Comparison of ENCODE assay signal across 32 cellular contexts in the genomic region with DNA sequence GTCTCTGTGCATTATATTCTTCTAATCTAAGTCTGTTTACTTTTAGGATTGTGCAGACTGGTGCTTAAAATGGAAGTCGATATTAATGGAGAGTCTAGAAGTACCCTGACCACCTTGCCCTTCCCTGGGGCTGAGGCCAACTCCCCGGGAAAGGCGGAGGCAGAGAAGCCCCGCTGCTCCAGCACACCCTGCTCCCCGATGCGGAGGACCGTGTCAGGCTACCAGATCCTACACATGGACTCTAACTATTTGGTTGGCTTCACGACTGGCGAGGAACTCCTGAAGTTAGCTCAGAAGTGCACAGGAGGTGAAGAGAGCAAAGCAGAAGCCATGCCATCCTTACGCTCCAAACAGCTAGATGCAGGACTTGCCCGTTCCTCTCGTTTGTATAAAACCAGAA. TPM values are rescaled to one million over a fixed set of nuclear protein-coding genes. Genes with fewer than 3 reads are reported as not detected.
DNase-seq lines count a peak whose midpoint lies in the region; TF ChIP-seq lines count a peak whose summit lies in the region.
"Had no signal": no experiment of that assay in that cellular context is flagged by ENCODE, and none has a peak within 500 bp of the region (broad histone marks: within the 10 kb centered on the region; RNA-seq: fewer than 3 reads in every experiment).

No MANE protein-coding gene starts in this region.

- WGBS in neuronal stem cell (ENCODE audit: extremely low coverage in 2 of 2, insufficient read length in 2 of 2, insufficient replicate concordance in 1 of 2), 2 donors = no CpG with 5 or more reads among the region's 12 CpGs
- no CpG with 5 or more reads among the region's 12 CpGs for WGBS in trophoblast cell (ENCODE audit: extremely low coverage, insufficient coverage, insufficient read length)
- 93 to 99% (median 97%) methylated on average over 12 of the region's 12 CpGs for WGBS in spleen, 5 donors

- H3K4ac ChIP-seq in neuronal stem cell (ENCODE audit: low read length) (peak overlapping the region; percentile 26), trophoblast cell (ENCODE audit: low read depth, low read length) (peak overlapping the region; percentile 75)

- H3K36me3 ChIP-seq in neuronal stem cell (replicated peaks in 1 of 2; ENCODE audit: control insufficient read depth in 2 of 2, insufficient read depth in 2 of 2, low read length in 2 of 2) = peaks cover 6 to 77% of the 10 kb centered on the region in 2 donors
- peaks cover 9 to 18% of the 10 kb centered on the region in 2 experiments for H3K36me3 ChIP-seq in trophoblast cell (ENCODE audit: control insufficient read depth in 1 of 2, insufficient read depth in 2 of 2, low read length in 2 of 2)
- H3K36me3 ChIP-seq in spleen = peaks cover 0 to 27% (median 7%) of the 10 kb centered on the region in 6 donors

- no peak overlapping the region for H2AFZ ChIP-seq in neuronal stem cell (ENCODE audit: low read length)
- no peak overlapping the region for H2AFZ ChIP-seq in trophoblast cell (ENCODE audit: insufficient read depth, low read length, poor library complexity)

- H3K9me3 ChIP-seq in neuronal stem cell (replicated peaks in 1 of 2; ENCODE audit: control insufficient read depth in 2 of 2, insufficient read depth in 1 of 2, low read depth in 1 of 2, low read length in 2 of 2) (peaks cover 0 to 2% of the 10 kb centered on the region in 2 donors), trophoblast cell (ENCODE audit: insufficient read depth, low read depth, low read length) (no peaks in the 10 kb centered on the region), spleen (no peaks in the 10 kb centered on the region)
- H3K9me3 ChIP-seq: A549; BE2C; BLaER1; BLaER1 treated with 17β-estradiol and CSF1 and Interleukin-3, amounts not matched to agents 10 nM and 100 nM; Caco-2 had no signal

- DNase-seq in neuronal stem cell (ENCODE audit: low spot score) = no peak
- DNase-seq in trophoblast cell = no peak
- peak; percentile 56 for DNase-seq in spleen
- DNase-seq in DMS79 treated with DMSO at 0.1 percent for 48 hours (lab: John Stamatoyannopoulos, UW) = no peak
- DNase-seq in RPMI8226 = no peak
- no peak for DNase-seq in activated naive CD8-positive, alpha-beta T cell treated with anti-CD3 and anti-CD28 coated beads for 36 hours
- DNase-seq: 8988T; ACHN; AML-193; BE2C; C1 segment of cervical spinal cord; Caco-2; Calu3; CD4-positive, alpha-beta memory T cell; CD4-positive, alpha-beta T cell; CD4-positive, CD25-positive, alpha-beta regulatory T cell; CD8-positive, alpha-beta memory T cell; CD8-positive, alpha-beta T cell; COR-L47; DMS 273 treated with DMSO at 0.1 percent for 48 hours; DMS153; DMS53; DMS79; DND-41; EL had no signal

- no peak overlapping the region for H3K27ac Mint-ChIP-seq in activated naive CD8-positive, alpha-beta T cell treated with anti-CD3 and anti-CD28 coated beads for 36 hours
- H3K27ac Mint-ChIP-seq: B cell; CD14-positive monocyte; CD4-positive, alpha-beta memory T cell; CD4-positive, alpha-beta T cell; CD4-positive, CD25-positive, alpha-beta regulatory T cell; CD8-positive, alpha-beta T cell had no signal

- H3K4me2 ChIP-seq in neuronal stem cell (ENCODE audit: insufficient read depth, low read length, poor library complexity, severe bottlenecking) (no peak overlapping the region), trophoblast cell (ENCODE audit: low read length) (no peak overlapping the region)
- H3K4me2 ChIP-seq: A549; BLaER1; BLaER1 treated with 17β-estradiol and CSF1 and Interleukin-3, amounts not matched to agents 10 nM and 100 nM had no signal

- H3K14ac ChIP-seq in neuronal stem cell (ENCODE audit: low read length) (no peak overlapping the region), trophoblast cell (ENCODE audit: low read length) (no peak overlapping the region)

- no peak overlapping the region for H3K18ac ChIP-seq in neuronal stem cell (ENCODE audit: low read length)
- no peak overlapping the region for H3K18ac ChIP-seq in trophoblast cell (ENCODE audit: low read length)

- H3K27ac ChIP-seq in neuronal stem cell (replicated peaks; ENCODE audit: low read length) (no peak overlapping the region), trophoblast cell (ENCODE audit: low read depth, low read length) (no peak overlapping the region), spleen (no peak overlapping the region)
- H3K27ac ChIP-seq: 22Rv1; A549; BLaER1; BLaER1 treated with 17β-estradiol and CSF1 and Interleukin-3, amounts not matched to agents 10 nM and 100 nM; C4-2B had no signal

- no peak for TF ChIP-seq POLR2A in spleen (IDR thresholded peaks at IDR 0.05)

- no peaks in the 10 kb centered on the region for H3K27me3 Mint-ChIP-seq in activated naive CD8-positive, alpha-beta T cell treated with anti-CD3 and anti-CD28 coated beads for 36 hours
- H3K27me3 Mint-ChIP-seq: B cell; CD4-positive, alpha-beta memory T cell; CD4-positive, alpha-beta T cell; CD4-positive, CD25-positive, alpha-beta regulatory T cell; CD8-positive, alpha-beta memory T cell had no signal

- H3K79me1 ChIP-seq in neuronal stem cell (ENCODE audit: low read depth, low read length) (peaks cover 2% of the 10 kb centered on the region), trophoblast cell (ENCODE audit: low read length) (no peaks in the 10 kb centered on the region)

- no peak overlapping the region for H2BK5ac ChIP-seq in neuronal stem cell (ENCODE audit: low read length)
- no peak overlapping the region for H2BK5ac ChIP-seq in trophoblast cell (ENCODE audit: low read depth, low read length, poor library complexity)

- H3K4me3 ChIP-seq in neuronal stem cell (ENCODE audit: low read length in 2 of 2) (no peak overlapping the region), trophoblast cell (ENCODE audit: low read depth, low read length) (no peak overlapping the region), spleen (no peak overlapping the region)
- H3K4me3 ChIP-seq: A549; BLaER1; BLaER1 treated with 17β-estradiol and CSF1 and Interleukin-3, amounts not matched to agents 10 nM and 100 nM had no signal

- peaks cover 11% of the 10 kb centered on the region for H3K79me2 ChIP-seq in trophoblast cell (ENCODE audit: control insufficient read depth, insufficient read depth, low read length, poor library complexity)

- H2AK5ac ChIP-seq in neuronal stem cell (ENCODE audit: low read depth, low read length) (no peak overlapping the region), trophoblast cell (ENCODE audit: low read length) (no peak overlapping the region)

- no peak for TF ChIP-seq CTCF in spleen (IDR thresholded peaks at IDR 0.05 in 8 of 11, conservative IDR thresholded peaks at IDR 0.05 in 3 of 11)

- H2BK15ac ChIP-seq in neuronal stem cell (ENCODE audit: low read length) = no peak overlapping the region

- no peak overlapping the region for H2BK12ac ChIP-seq in neuronal stem cell (ENCODE audit: low read length)
- no peak overlapping the region for H2BK12ac ChIP-seq in trophoblast cell (ENCODE audit: low read length)

- H3K9me3 Mint-ChIP-seq in activated naive CD8-positive, alpha-beta T cell treated with anti-CD3 and anti-CD28 coated beads for 36 hours = no peaks in the 10 kb centered on the region
- H3K9me3 Mint-ChIP-seq: CD14-positive monocyte; CD4-positive, alpha-beta memory T cell; CD4-positive, alpha-beta T cell; CD4-positive, CD25-positive, alpha-beta regulatory T cell; CD8-positive, alpha-beta memory T cell; CD8-positive, alpha-beta T cell had no signal

- H3K9ac ChIP-seq in neuronal stem cell (ENCODE audit: low read depth, low read length, poor library complexity) (no peak overlapping the region), trophoblast cell (ENCODE audit: low read length) (no peak overlapping the region)
- H3K9ac ChIP-seq: BLaER1; BLaER1 treated with 17β-estradiol and CSF1 and Interleukin-3, amounts not matched to agents 10 nM and 100 nM had no signal

- intact Hi-C loops in spleen (cut with DNase I; ENCODE audit: low total_unique reads) = no loop called here

- H3K23ac ChIP-seq in neuronal stem cell (ENCODE audit: low read depth, low read length, poor library complexity) = no peak overlapping the region
- H3K23ac ChIP-seq in trophoblast cell (ENCODE audit: low read length) = no peak overlapping the region

- H2BK120ac ChIP-seq in neuronal stem cell (ENCODE audit: low read depth, low read length) (no peak overlapping the region), trophoblast cell (ENCODE audit: insufficient read depth, low read length, poor library complexity) (no peak overlapping the region)

- H4K91ac ChIP-seq in neuronal stem cell (ENCODE audit: low read depth, low read length, poor library complexity) (no peak overlapping the region), trophoblast cell (ENCODE audit: low read depth, low read length) (no peak overlapping the region)

- H3K27me3 ChIP-seq in neuronal stem cell (ENCODE audit: control insufficient read depth in 3 of 3, insufficient read depth in 3 of 3, low read depth in 1 of 3, low read length in 3 of 3) (no peaks in the 10 kb centered on the region), trophoblast cell (ENCODE audit: insufficient read depth, low read length) (no peaks in the 10 kb centered on the region), spleen (replicated peaks in 1 of 7) (no peaks in the 10 kb centered on the region)
- H3K27me3 ChIP-seq: BE2C; BLaER1; BLaER1 treated with 17β-estradiol and CSF1 and Interleukin-3, amounts not matched to agents 10 nM and 100 nM had no signal

- peaks cover 0 to 2% of the 10 kb centered on the region in 2 donors for H3K4me1 ChIP-seq in neuronal stem cell (ENCODE audit: control insufficient read depth in 2 of 2, insufficient read depth in 1 of 2, low read depth in 1 of 2, low read length in 2 of 2)
- H3K4me1 ChIP-seq in trophoblast cell (ENCODE audit: control insufficient read depth in 1 of 2, insufficient read depth in 2 of 2, low read length in 2 of 2) = peaks cover 3 to 6% of the 10 kb centered on the region in 2 experiments
- peaks cover 0 to 19% (median 11%) of the 10 kb centered on the region in 6 donors for H3K4me1 ChIP-seq in spleen
- H3K4me1 ChIP-seq: BLaER1 had no signal

- H4K8ac ChIP-seq in neuronal stem cell (ENCODE audit: low read depth, low read length) (no peak overlapping the region), trophoblast cell (ENCODE audit: low read depth, low read length) (no peak overlapping the region)

- H3K4me3 Mint-ChIP-seq in activated naive CD8-positive, alpha-beta T cell treated with anti-CD3 and anti-CD28 coated beads for 36 hours = no peak overlapping the region
- H3K4me3 Mint-ChIP-seq: B cell; CD14-positive monocyte; CD4-positive, alpha-beta memory T cell; CD4-positive, alpha-beta T cell; CD4-positive, CD25-positive, alpha-beta regulatory T cell; CD8-positive, alpha-beta memory T cell; CD8-positive, alpha-beta T cell had no signal

- peaks cover 10% of the 10 kb centered on the region for H3K36me3 Mint-ChIP-seq in activated naive CD8-positive, alpha-beta T cell treated with anti-CD3 and anti-CD28 coated beads for 36 hours

- H3K4me1 Mint-ChIP-seq in activated naive CD8-positive, alpha-beta T cell treated with anti-CD3 and anti-CD28 coated beads for 36 hours = peaks cover 2% of the 10 kb centered on the region

- H4K12ac ChIP-seq in trophoblast cell (ENCODE audit: low read depth, low read length) = no peak overlapping the region

RNA-seq across cellular contexts. Expression of gene MACIR, which starts 17.3 kb away (rescaled TPM):
- polyA plus RNA-seq in neuronal stem cell (2013, experiment 1 of 2) = 14.8 TPM
- polyA plus RNA-seq in neuronal stem cell (2013, experiment 2 of 2) = 14.6 TPM
- polyA plus RNA-seq in trophoblast cell (2013) = 81.5 and 86.2 TPM in 2 replicates
- total RNA-seq in spleen = 10 to 100 TPM in 1 of 7 donors, 1 to 10 TPM in 6; 3.0 to 11.7 (median 4.1) TPM
- 1 to 10 TPM; 1.5 to 3.6 (median 2.4) TPM for polyA plus RNA-seq in spleen
- total RNA-seq in activated naive CD8-positive, alpha-beta T cell treated with anti-CD3 and anti-CD28 coated beads for 36 hours = 1 to 10 TPM; 7.9 to 8.0 TPM
